In genomic region chr14:68639518-68640292, GRCh38 we compare ENCODE assay signal across 20 cellular contexts.
DNase-seq lines count a peak whose midpoint lies in the region; ATAC-seq, FAIRE-seq and TF ChIP-seq lines count a peak whose summit lies in the region.
"Had no signal": no experiment of that assay in that cellular context is flagged by ENCODE, and none has a peak within 500 bp of the region (broad histone marks: within the 10 kb centered on the region; RNA-seq: fewer than 3 reads in every experiment).

No MANE protein-coding gene starts in this region.

- peak in 1 of 2 experiments; percentile 16 for DNase-seq in H1 (ENCODE audit: low read depth in 1 of 2, low spot score in 2 of 2)
- no peak for DNase-seq in activated CD4-positive, CD25-positive, alpha-beta regulatory T cell treated with anti-CD3 and anti-CD28 coated beads, Interleukin-2, amount 50 U/mL, for 72 hours
- DNase-seq in middle frontal gyrus (ENCODE audit: extremely low spot score, low spot score): no peak
- DNase-seq in activated naive CD4-positive, alpha-beta T cell treated with anti-CD3 and anti-CD28 coated beads, Interleukin-2, amount 50 U/mL, for 72 hours (ENCODE audit: low spot score in 2 of 2): no peak
- DNase-seq: activated CD8-positive, alpha-beta T cell treated with anti-CD3 and anti-CD28 coated beads for 36 hours; AML-193; amniotic stem cell; hypothalamus; left colon; NCI-H1092 treated with DMSO at 0.1 percent for 48 hours; stimulated activated CD4-positive, alpha-beta T cell treated with anti-CD3 and anti-CD28 coated beads, Interleukin-4, amount 100 ng/mL, for 24 hours had no signal

- H2AK5ac ChIP-seq in H1 (ENCODE audit: low read depth, low read length): no peak overlapping the region

- peaks cover 0 to 13% of the 10 kb centered on the region in 2 donors for H3K36me3 Mint-ChIP-seq in activated naive CD4-positive, alpha-beta T cell treated with anti-CD3 and anti-CD28 coated beads, Interleukin-2, amount 50 U/mL, for 72 hours

- no peak for FAIRE-seq in H1 (lab: Jason Lieb, UNC)

- no peaks in the 10 kb centered on the region for H3K23me2 ChIP-seq in H1 (ENCODE audit: low read depth, low read length)

- H3K4me3 ChIP-seq in H1 (ENCODE audit: extremely low read depth in 1 of 4, insufficient read depth in 2 of 4, low read depth in 3 of 4, low read length in 4 of 4): no peak overlapping the region
- H3K4me3 ChIP-seq in mucosa of rectum (ENCODE audit: low read length in 2 of 2): no peak overlapping the region
- H3K4me3 ChIP-seq in subcutaneous abdominal adipose tissue (ENCODE audit: low read depth in 1 of 5, low read length in 5 of 5): no peak overlapping the region

- no peak overlapping the region for H4K91ac ChIP-seq in H1 (replicated peaks; ENCODE audit: insufficient read length, low read length)

- H3K27ac Mint-ChIP-seq in activated naive CD4-positive, alpha-beta T cell treated with anti-CD3 and anti-CD28 coated beads, Interleukin-2, amount 50 U/mL, for 72 hours: no peak overlapping the region
- H3K27ac Mint-ChIP-seq: activated CD8-positive, alpha-beta T cell treated with anti-CD3 and anti-CD28 coated beads for 36 hours; natural killer cell treated with Interleukin-12 subunit alpha and Interleukin-12 subunit beta and Interleukin-15 and Interleukin-18, amount 100 ng/mL, for 72 hours had no signal

- H3K36me3 ChIP-seq in H1 (ENCODE audit: control insufficient read depth in 2 of 4, insufficient read depth in 4 of 4, low read length in 3 of 4) (no peaks in the 10 kb centered on the region), mucosa of rectum (ENCODE audit: control insufficient read depth in 2 of 2, insufficient read depth in 2 of 2, low read length in 2 of 2) (no peaks in the 10 kb centered on the region), subcutaneous abdominal adipose tissue (ENCODE audit: control insufficient read depth in 5 of 5, insufficient read depth in 5 of 5, low read length in 5 of 5) (no peaks in the 10 kb centered on the region)

- no peak overlapping the region for H3K4ac ChIP-seq in H1 (replicated peaks; ENCODE audit: insufficient read length, low read depth, low read length)

- H3K9me3 ChIP-seq in H1 (ENCODE audit: insufficient read depth in 2 of 2, low read depth in 1 of 2, low read length in 1 of 2): peaks cover 5 to 7% of the 10 kb centered on the region in 2 experiments; a peak in 2 of 4 replicates
- no peaks in the 10 kb centered on the region for H3K9me3 ChIP-seq in mucosa of rectum (ENCODE audit: control insufficient read depth in 2 of 2, low read length in 2 of 2)
- peaks cover 0 to 5% (median 0%) of the 10 kb centered on the region in 5 donors for H3K9me3 ChIP-seq in subcutaneous abdominal adipose tissue (ENCODE audit: control insufficient read depth in 5 of 5, low read length in 5 of 5)

- H3K4me2 ChIP-seq in H1 (ENCODE audit: insufficient read depth in 1 of 2, low read depth in 2 of 2, low read length in 2 of 2): no peak overlapping the region
- H3K4me2 ChIP-seq: KMS-11 had no signal

- H3K27ac ChIP-seq in angular gyrus (ENCODE audit: low read depth, low read length): peak overlapping the region; percentile 83
- no peak overlapping the region for H3K27ac ChIP-seq in H1 (ENCODE audit: low read depth, low read length)
- peak overlapping the region; percentile 62 to 67 for H3K27ac ChIP-seq in mucosa of rectum (ENCODE audit: low read depth in 2 of 2, low read length in 2 of 2)
- H3K27ac ChIP-seq in subcutaneous abdominal adipose tissue (ENCODE audit: low read depth, low read length): peak overlapping the region; percentile 62
- H3K27ac ChIP-seq: HL-60, KMS-11, RWPE1 had no signal

- no peak for TF ChIP-seq CTCF in H1 (IDR thresholded peaks at IDR 0.05; ENCODE audit: control extremely low read depth in 1 of 3, insufficient read depth in 1 of 3, low read depth in 1 of 3, low read length in 3 of 3)

- no peak overlapping the region for H3K18ac ChIP-seq in H1 (ENCODE audit: extremely low read depth, low read length)

- TF ChIP-seq EP300 in H1 (IDR thresholded peaks at IDR 0.05; ENCODE audit: borderline replicate concordance in 1 of 2, low read depth in 2 of 2, low read length in 2 of 2): no peak

- H2BK5ac ChIP-seq in H1 (ENCODE audit: low read depth, low read length): no peak overlapping the region

- H3K27me3 ChIP-seq in H1 (replicated peaks in 1 of 4; ENCODE audit: control insufficient read depth in 3 of 4, extremely low read depth in 1 of 4, insufficient read depth in 3 of 4, low read length in 3 of 4) (no peaks in the 10 kb centered on the region; a peak in 1 of 7 replicates), mucosa of rectum (ENCODE audit: control insufficient read depth in 2 of 2, insufficient read depth in 2 of 2, low read length in 2 of 2) (no peaks in the 10 kb centered on the region), subcutaneous abdominal adipose tissue (ENCODE audit: control insufficient read depth in 5 of 5, insufficient read depth in 4 of 5, low read length in 5 of 5) (no peaks in the 10 kb centered on the region)

- 85% methylated on average over 10 of the region's 10 CpGs; no CpG with 5 or more reads in 1 of the 2 experiments for WGBS in H1 (ENCODE audit: extremely low coverage in 1 of 2, insufficient coverage in 1 of 2, insufficient read length in 1 of 2, insufficient replicate concordance in 2 of 2, low coverage in 1 of 2, low lambda C conversion rate in 2 of 2, missing lambda C conversion rate in 1 of 2), 2 experiments

- H2BK15ac ChIP-seq in H1 (ENCODE audit: low read length): 0 out of 2 replicates have a peak overlapping the region, but pooled peaks have one; percentile 40

- no peak overlapping the region for H2BK12ac ChIP-seq in H1 (ENCODE audit: low read depth, low read length)

- no peaks in the 10 kb centered on the region for H3K79me2 ChIP-seq in H1 (ENCODE audit: control insufficient read depth in 1 of 2, insufficient read depth in 2 of 2, low read length in 2 of 2)

- H4K20me1 ChIP-seq in H1 (replicated peaks in 1 of 2; ENCODE audit: control insufficient read depth in 1 of 2, insufficient read depth in 2 of 2, low read length in 2 of 2): no peaks in the 10 kb centered on the region

- H3K79me1 ChIP-seq in H1 (ENCODE audit: low read depth, low read length): no peaks in the 10 kb centered on the region

- TF ChIP-seq RAD21 in H1 (IDR thresholded peaks at IDR 0.05 in 1 of 2, conservative IDR thresholded peaks at IDR 0.05 in 1 of 2; ENCODE audit: low read depth in 2 of 2, low read length in 2 of 2): no peak

- no peak overlapping the region for H3K14ac ChIP-seq in H1 (ENCODE audit: insufficient read length)

- H2BK120ac ChIP-seq in H1 (replicated peaks; ENCODE audit: low read depth, low read length): no peak overlapping the region

- ATAC-seq in GM21423 (IDR thresholded peaks at IDR 0.05; ENCODE audit: unreplicated experiment): no peak
- ATAC-seq in activated naive CD4-positive, alpha-beta T cell treated with anti-CD3 and anti-CD28 coated beads, Interleukin-2, amount 50 U/mL, for 72 hours: no peak
- ATAC-seq: activated CD8-positive, alpha-beta T cell treated with anti-CD3 and anti-CD28 coated beads for 36 hours; esophagus mucosa; left colon; natural killer cell treated with Interleukin-12 subunit alpha and Interleukin-12 subunit beta and Interleukin-15 and Interleukin-18, amount 100 ng/mL, for 72 hours had no signal

- no peak overlapping the region for H4K8ac ChIP-seq in H1 (ENCODE audit: extremely low read depth, insufficient read depth, low read length)

- no peak overlapping the region for H2BK20ac ChIP-seq in H1 (ENCODE audit: low read length)

- CTCF ChIA-PET in H1 (lab: Charles Lee; ENCODE audit: partially characterized antibody): interaction anchor here (0.6 to 1.8 kb wide), 7 partner anchors 12 to 187 kb away, joined by 3 to 6 read pairs (median 3); no protein-coding TSS in a partner anchor

- no peak overlapping the region for H2AFZ ChIP-seq in H1 (ENCODE audit: low read length)

- POLR2A ChIA-PET in H1 (lab: Charles Lee; ENCODE audit: partially characterized antibody): interaction anchor here (2.3 kb wide), 1 partner anchor 11 kb away, joined by 11 read pairs; no protein-coding TSS in a partner anchor

- no peak for TF ChIP-seq POLR2A in H1 (IDR thresholded peaks at IDR 0.05; ENCODE audit: control extremely low read depth in 1 of 2, low read depth in 2 of 2, low read length in 2 of 2)

- H3K9ac ChIP-seq in H1 (replicated peaks in 1 of 4; ENCODE audit: extremely low read depth in 1 of 4, low read depth in 3 of 4, low read length in 3 of 4) (no peak overlapping the region), mucosa of rectum (ENCODE audit: low read depth in 1 of 2, low read length in 2 of 2) (no peak overlapping the region), subcutaneous abdominal adipose tissue (ENCODE audit: low read length in 5 of 5) (peak overlapping the region in 1 of 5 donors; percentile 12)
- H3K9ac ChIP-seq: KMS-11 had no signal

- H3K4me1 ChIP-seq in H1 (replicated peaks in 1 of 4; ENCODE audit: control insufficient read depth in 3 of 4, insufficient read depth in 4 of 4, low read length in 3 of 4) (peaks cover 0 to 8% (median 6%) of the 10 kb centered on the region in 4 experiments; a peak in 4 of 7 replicates), mucosa of rectum (ENCODE audit: control insufficient read depth in 2 of 2, insufficient read depth in 2 of 2, low read length in 2 of 2) (peaks cover 7 to 9% of the 10 kb centered on the region in 2 donors), subcutaneous abdominal adipose tissue (ENCODE audit: control insufficient read depth in 5 of 5, insufficient read depth in 5 of 5, low read length in 5 of 5) (peaks cover 5 to 42% (median 33%) of the 10 kb centered on the region in 5 donors)

- no peak overlapping the region for H4K5ac ChIP-seq in H1 (ENCODE audit: insufficient read length, low read depth, low read length)

- H3K23ac ChIP-seq in H1 (ENCODE audit: insufficient read length): no peak overlapping the region

- no peak overlapping the region for H3K56ac ChIP-seq in H1 (replicated peaks; ENCODE audit: insufficient read length, low read depth, low read length)

- H3K9me3 Mint-ChIP-seq in activated naive CD4-positive, alpha-beta T cell treated with anti-CD3 and anti-CD28 coated beads, Interleukin-2, amount 50 U/mL, for 72 hours: peaks cover 0 to 18% of the 10 kb centered on the region in 2 donors

TF ChIP-seq in H1, 55 proteins besides CTCF, POLR2A, EP300 and RAD21:
- TF ChIP-seq CBX5 (IDR thresholded peaks at IDR 0.05; ENCODE audit: low read depth, low read length): no peak
- no peak for TF ChIP-seq NANOG (IDR thresholded peaks at IDR 0.05; ENCODE audit: insufficient read depth, low read depth, low read length, poor library complexity, severe bottlenecking)
- TF ChIP-seq SIX5 (IDR thresholded peaks at IDR 0.05; ENCODE audit: low read depth, low read length): no peak
- TF ChIP-seq KDM1A (IDR thresholded peaks at IDR 0.05; ENCODE audit: borderline replicate concordance, low read length): no peak
